ENCODE assay signal across 14 cellular contexts in the genomic region with DNA sequence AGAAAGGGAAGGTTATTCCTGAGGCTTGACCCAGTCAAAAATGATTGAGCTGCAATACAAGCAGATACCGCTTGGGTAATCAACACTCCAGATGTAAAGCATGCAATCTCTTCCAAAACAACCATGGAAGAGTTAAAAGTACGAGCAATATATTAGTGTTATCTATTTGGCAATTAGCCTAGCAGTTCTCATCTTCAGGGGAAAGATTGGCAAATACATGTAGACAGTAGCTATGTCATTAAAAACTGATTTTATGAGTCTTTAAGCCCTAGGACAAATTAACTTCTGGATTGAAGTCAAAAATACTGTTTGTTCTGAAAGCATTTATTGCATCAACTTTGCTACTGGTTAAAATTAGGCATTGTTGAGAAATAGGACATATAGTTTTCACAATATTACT. TPM values are rescaled to one million over a fixed set of nuclear protein-coding genes. Genes with fewer than 3 reads are reported as not detected.
DNase-seq lines count a peak whose midpoint lies in the region; ATAC-seq lines count a peak whose summit lies in the region.
"Had no signal": no experiment of that assay in that cellular context is flagged by ENCODE, and none has a peak within 500 bp of the region (broad histone marks: within the 10 kb centered on the region; RNA-seq: fewer than 3 reads in every experiment).

No MANE protein-coding gene starts in this region.

- H3K4me1 Mint-ChIP-seq in activated naive CD4-positive, alpha-beta T cell treated with anti-CD3 and anti-CD28 coated beads, Interleukin-2, amount 50 U/mL, for 24 hours: peaks cover 66% of the 10 kb centered on the region
- H3K4me1 Mint-ChIP-seq: nephron had no signal

- peak overlapping the region; percentile 88 for H3K27ac Mint-ChIP-seq in activated naive CD4-positive, alpha-beta T cell treated with anti-CD3 and anti-CD28 coated beads, Interleukin-2, amount 50 U/mL, for 24 hours
- H3K27ac Mint-ChIP-seq: nephron had no signal

- peaks cover 9% of the 10 kb centered on the region for H3K9me3 Mint-ChIP-seq in activated naive CD4-positive, alpha-beta T cell treated with anti-CD3 and anti-CD28 coated beads, Interleukin-2, amount 50 U/mL, for 24 hours
- H3K9me3 Mint-ChIP-seq: activated T-cell treated with anti-CD3 and anti-CD28 coated beads, Interleukin-2, amount 50 U/mL, for 24 hours; central memory CD8-positive, alpha-beta T cell; nephron had no signal

- H3K4me1 ChIP-seq in effector memory CD4-positive, alpha-beta T cell (ENCODE audit: control insufficient read depth, insufficient read depth, low read length, poor library complexity, severe bottlenecking): peaks cover 33% of the 10 kb centered on the region
- peaks cover 0 to 21% (median 15%) of the 10 kb centered on the region in 5 donors for H3K4me1 ChIP-seq in subcutaneous abdominal adipose tissue (ENCODE audit: control insufficient read depth in 5 of 5, insufficient read depth in 5 of 5, low read length in 5 of 5)

- no peak overlapping the region for H3K9ac ChIP-seq in subcutaneous abdominal adipose tissue (ENCODE audit: low read length in 5 of 5)
- H3K9ac ChIP-seq: BLaER1 treated with 17β-estradiol and CSF1 and Interleukin-3, amounts not matched to agents 10 nM and 100 nM had no signal

- H3K36me3 Mint-ChIP-seq in activated naive CD4-positive, alpha-beta T cell treated with anti-CD3 and anti-CD28 coated beads, Interleukin-2, amount 50 U/mL, for 24 hours: peaks cover 7% of the 10 kb centered on the region

- peak overlapping the region; percentile 16 for H3K4me3 Mint-ChIP-seq in activated naive CD4-positive, alpha-beta T cell treated with anti-CD3 and anti-CD28 coated beads, Interleukin-2, amount 50 U/mL, for 24 hours
- H3K4me3 Mint-ChIP-seq: nephron had no signal

- no peaks in the 10 kb centered on the region for H3K27me3 ChIP-seq in effector memory CD4-positive, alpha-beta T cell (replicated peaks; ENCODE audit: control insufficient read depth, insufficient read depth, low read length, poor library complexity, severe bottlenecking)
- H3K27me3 ChIP-seq in subcutaneous abdominal adipose tissue (ENCODE audit: control insufficient read depth in 5 of 5, insufficient read depth in 4 of 5, low read length in 5 of 5): no peaks in the 10 kb centered on the region
- H3K27me3 ChIP-seq: BLaER1 treated with 17β-estradiol and CSF1 and Interleukin-3, amounts not matched to agents 10 nM and 100 nM had no signal

- DNase-seq in activated naive CD4-positive, alpha-beta T cell (lab: John Stamatoyannopoulos, UW): no peak
- DNase-seq in NCI-H1105 treated with DMSO at 0.1 percent for 48 hours (lab: John Stamatoyannopoulos, UW) (peak; percentile 88), sciatic nerve (ENCODE audit: low spot score) (no peak)
- DNase-seq in effector memory CD4-positive, alpha-beta T cell: no peak
- DNase-seq: activated T-cell treated with anti-CD3 and anti-CD28 coated beads, Interleukin-2, amount 50 U/mL, for 24 hours; kidney; NCI-H2029 treated with DMSO at 0.1 percent for 48 hours had no signal

- peak overlapping the region; percentile 60 for H3K27ac ChIP-seq in effector memory CD4-positive, alpha-beta T cell (ENCODE audit: insufficient read depth, low read length, poor library complexity, severe bottlenecking)
- H3K27ac ChIP-seq in subcutaneous abdominal adipose tissue (ENCODE audit: low read depth, low read length): peak overlapping the region; percentile 82
- H3K27ac ChIP-seq: BLaER1 treated with 17β-estradiol and CSF1 and Interleukin-3, amounts not matched to agents 10 nM and 100 nM had no signal

- peak overlapping the region; percentile 0 for H3K4me3 ChIP-seq in effector memory CD4-positive, alpha-beta T cell (ENCODE audit: insufficient read depth, low read depth, low read length, poor library complexity, severe bottlenecking)
- peak overlapping the region in 1 of 5 donors; percentile 13 for H3K4me3 ChIP-seq in subcutaneous abdominal adipose tissue (ENCODE audit: low read depth in 1 of 5, low read length in 5 of 5)
- H3K4me3 ChIP-seq: BLaER1 treated with 17β-estradiol and CSF1 and Interleukin-3, amounts not matched to agents 10 nM and 100 nM had no signal

- no peaks in the 10 kb centered on the region for H3K36me3 ChIP-seq in effector memory CD4-positive, alpha-beta T cell (ENCODE audit: control insufficient read depth, insufficient read depth, low read length)
- no peaks in the 10 kb centered on the region for H3K36me3 ChIP-seq in subcutaneous abdominal adipose tissue (ENCODE audit: control insufficient read depth in 5 of 5, insufficient read depth in 5 of 5, low read length in 5 of 5)
- H3K36me3 ChIP-seq: BLaER1 treated with 17β-estradiol and CSF1 and Interleukin-3, amounts not matched to agents 10 nM and 100 nM had no signal

- ATAC-seq in HG03342 (IDR thresholded peaks at IDR 0.05; ENCODE audit: unreplicated experiment) (no peak), sciatic nerve (no peak), HG02759 (IDR thresholded peaks at IDR 0.05; ENCODE audit: unreplicated experiment) (no peak)

- intact Hi-C loops in sciatic nerve (cut with DNase I): no loop called here

- H3K27me3 Mint-ChIP-seq in activated naive CD4-positive, alpha-beta T cell treated with anti-CD3 and anti-CD28 coated beads, Interleukin-2, amount 50 U/mL, for 24 hours: no peaks in the 10 kb centered on the region
- H3K27me3 Mint-ChIP-seq: activated T-cell treated with anti-CD3 and anti-CD28 coated beads, Interleukin-2, amount 50 U/mL, for 24 hours; central memory CD8-positive, alpha-beta T cell had no signal

- H3K9me3 ChIP-seq in effector memory CD4-positive, alpha-beta T cell (ENCODE audit: control insufficient read depth, low read length): no peaks in the 10 kb centered on the region
- H3K9me3 ChIP-seq in subcutaneous abdominal adipose tissue (ENCODE audit: control insufficient read depth in 5 of 5, low read length in 5 of 5): no peaks in the 10 kb centered on the region
- H3K9me3 ChIP-seq: BLaER1 treated with 17β-estradiol and CSF1 and Interleukin-3, amounts not matched to agents 10 nM and 100 nM had no signal

RNA-seq across cellular contexts. Expression of gene GYS2, which starts 9.3 kb away (rescaled TPM):
- total RNA-seq in sciatic nerve: 0.27 TPM
- total RNA-seq: kidney had no signal

RNA-seq across cellular contexts. Expression of gene LDHB, which starts 43.7 kb away (rescaled TPM):
- total RNA-seq in sciatic nerve: 289 TPM
